In the genomic region with DNA sequence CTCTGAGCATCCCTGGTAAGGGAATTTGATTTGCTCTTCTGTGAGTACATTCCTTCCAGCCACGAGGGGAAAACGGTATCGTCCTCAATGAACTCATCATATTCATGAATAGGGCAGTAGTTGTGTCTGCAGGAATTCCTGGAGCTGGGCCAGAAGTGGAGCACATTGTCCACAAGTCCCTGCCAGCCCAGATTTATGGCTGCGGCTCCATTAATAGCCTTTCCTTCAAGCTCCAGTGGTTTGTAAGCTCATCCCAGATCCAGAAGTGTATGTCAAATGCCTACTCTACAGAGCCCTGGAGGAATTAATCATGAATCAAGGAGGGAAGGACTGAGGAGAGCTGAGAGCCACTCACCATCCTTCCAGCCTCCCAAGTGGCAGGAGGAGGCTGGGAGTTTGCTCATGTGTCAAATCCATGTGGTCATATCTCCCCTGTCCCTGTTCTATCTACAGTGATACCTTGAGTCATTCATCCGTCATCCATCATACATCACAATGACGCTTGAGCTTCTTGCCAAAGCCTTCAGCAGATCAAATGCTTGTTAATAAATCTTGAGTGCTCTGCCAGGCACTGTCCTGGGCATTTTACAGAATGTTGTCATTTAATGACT, we compare ENCODE assay signal across 9 cellular contexts.
DNase-seq lines count a peak whose midpoint lies in the region; ATAC-seq, FAIRE-seq and TF ChIP-seq lines count a peak whose summit lies in the region.
"Had no signal": no experiment of that assay in that cellular context is flagged by ENCODE, and none has a peak within 500 bp of the region (broad histone marks: within the 10 kb centered on the region; RNA-seq: fewer than 3 reads in every experiment).

No MANE protein-coding gene starts in this region.

- ATAC-seq in gastrocnemius medialis: peak; percentile 20 to 43
- ATAC-seq: WTC11 had no signal

- H3K27ac ChIP-seq in gastrocnemius medialis (no peak overlapping the region), Karpas-422 (ENCODE audit: low read length) (no peak overlapping the region)

- 31 to 39% methylated on average over 6 of the region's 6 CpGs for WGBS in lower leg skin, 2 donors

- no peaks in the 10 kb centered on the region for H3K79me2 ChIP-seq in Karpas-422 (ENCODE audit: low read length)

- H4K20me1 ChIP-seq in Karpas-422 (ENCODE audit: insufficient read depth, low read depth, low read length): no peaks in the 10 kb centered on the region

- TF ChIP-seq POLR2A in gastrocnemius medialis (IDR thresholded peaks at IDR 0.05) (no peak), lower leg skin (IDR thresholded peaks at IDR 0.05) (no peak), H54 (IDR thresholded peaks at IDR 0.05; ENCODE audit: low read depth, low read length) (no peak)

- H3K9me3 ChIP-seq in gastrocnemius medialis: no peaks in the 10 kb centered on the region
- no peaks in the 10 kb centered on the region for H3K9me3 ChIP-seq in Karpas-422 (ENCODE audit: low read length)

- no peak overlapping the region for H2AFZ ChIP-seq in Karpas-422 (ENCODE audit: low read length)

- no peaks in the 10 kb centered on the region for H3K9me2 ChIP-seq in Karpas-422 (replicated peaks; ENCODE audit: insufficient read depth, low read length)

- no peak overlapping the region for H3K4me2 ChIP-seq in Karpas-422 (ENCODE audit: low read depth, low read length, poor library complexity, severe bottlenecking)

- intact Hi-C loops in gastrocnemius medialis (cut with DNase I; ENCODE audit: low total_unique reads) (no loop called here), lower leg skin (cut with DNase I; ENCODE audit: low total_unique reads) (loop anchor here (10.0 kb wide), 2 partner anchors 291 to 381 kb away; no protein-coding TSS in a partner anchor)

- DNase-seq in HTR-8/SVneo (ENCODE audit: insufficient read length, low spot score) (peak; percentile 72), NCI-H526 treated with DMSO at 0.1 percent for 48 hours (lab: John Stamatoyannopoulos, UW) (peak; percentile 46), dermis microvascular lymphatic vessel endothelial cell (ENCODE audit: low read depth in 2 of 2) (peak; percentile 33 to 58), gastrocnemius medialis (peak; percentile 21 to 43), Karpas-422 (no peak), lower leg skin (ENCODE audit: low spot score in 2 of 2) (no peak), H54 (ENCODE audit: insufficient read length, low spot score) (no peak)
- DNase-seq: NCI-H1436 treated with DMSO at 0.1 percent for 48 hours had no signal

- no peak for TF ChIP-seq CTCF in gastrocnemius medialis (IDR thresholded peaks at IDR 0.05 in 4 of 5, conservative IDR thresholded peaks at IDR 0.05 in 1 of 5)
- TF ChIP-seq CTCF in lower leg skin (IDR thresholded peaks at IDR 0.05): no peak

- FAIRE-seq in HTR-8/SVneo (lab: Jason Lieb, UNC) (no peak), H54 (lab: Jason Lieb, UNC) (no peak)

- H3K27me3 ChIP-seq in gastrocnemius medialis: no peaks in the 10 kb centered on the region
- H3K27me3 ChIP-seq in Karpas-422 (ENCODE audit: low read length): no peaks in the 10 kb centered on the region

- no peak overlapping the region for H3K9ac ChIP-seq in Karpas-422 (ENCODE audit: low read length)

- H3K4me1 ChIP-seq in gastrocnemius medialis (peaks cover 4 to 8% of the 10 kb centered on the region in 2 donors), Karpas-422 (ENCODE audit: low read length) (no peaks in the 10 kb centered on the region)

- no peak overlapping the region for H3K4me3 ChIP-seq in gastrocnemius medialis
- no peak overlapping the region for H3K4me3 ChIP-seq in Karpas-422 (ENCODE audit: low read length)
- no peak overlapping the region for H3K4me3 ChIP-seq in lower leg skin (ENCODE audit: low read depth, poor library complexity, severe bottlenecking)

- H3K36me3 ChIP-seq in gastrocnemius medialis (no peaks in the 10 kb centered on the region), Karpas-422 (ENCODE audit: insufficient read depth, low read length) (no peaks in the 10 kb centered on the region)

- in situ Hi-C loops in gastrocnemius medialis (cut with MboI; ENCODE audit: low sequenced_read_pairs in 4 of 4): loop anchor here (10.0 to 25.0 kb wide), 4 partner anchors 91 to 318 kb away; a partner anchor contains a TSS

Comparison
In these comparisons a context has a peak if more than half of its experiments do, and no peak if none do; other contexts are left out.
1. DNase-seq: peak in HTR-8/SVneo (single experiment), NCI-H526 treated with DMSO at 0.1 percent for 48 hours (single experiment), dermis microvascular lymphatic vessel endothelial cell (2 of 2) and gastrocnemius medialis (2 of 2); none in Karpas-422 (single experiment), lower leg skin (0 of 2) and H54 (single experiment).